Comparison of ENCODE assay signal across 25 cellular contexts in the genomic region with DNA sequence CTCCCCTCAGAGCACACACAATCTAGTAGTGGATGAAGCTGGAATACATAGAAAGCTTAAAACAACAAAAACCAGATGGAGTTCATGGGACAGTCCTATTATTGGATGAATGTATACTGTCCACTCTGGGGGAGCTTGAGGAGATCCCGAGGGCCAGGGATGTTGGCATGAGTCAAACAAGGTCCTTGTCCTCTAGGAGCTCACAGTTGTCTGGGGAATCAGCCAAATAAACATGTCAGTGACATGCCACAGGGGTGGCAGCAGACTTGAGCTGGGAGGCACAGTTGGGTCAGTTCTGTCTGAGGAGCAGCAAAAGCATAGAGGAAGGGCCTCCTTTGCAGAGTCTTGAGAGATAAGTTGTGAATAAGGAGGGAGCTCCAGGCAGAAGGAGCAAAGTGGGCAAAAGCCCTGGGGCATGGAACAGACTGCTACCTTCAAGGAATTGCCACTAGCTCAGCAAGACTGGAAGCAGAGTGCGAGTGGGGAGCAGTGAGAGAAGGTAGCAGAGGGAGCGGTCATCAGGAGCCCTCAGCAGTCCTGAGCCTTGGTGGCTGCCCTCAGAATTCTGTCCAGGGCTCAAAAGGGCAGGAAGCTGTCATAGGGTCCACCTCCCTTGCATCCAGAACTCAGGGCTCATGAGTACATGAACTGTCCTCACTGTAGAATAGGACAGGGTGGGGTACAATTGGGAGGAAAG. TPM values are rescaled to one million over a fixed set of nuclear protein-coding genes. Genes with fewer than 3 reads are reported as not detected.
A peak's percentile ranks its signal among the peaks of the same experiment; 100 is the strongest.
DNase-seq lines count a peak whose midpoint lies in the region; ATAC-seq and TF ChIP-seq lines count a peak whose summit lies in the region.
"Had no signal": no experiment of that assay in that cellular context is flagged by ENCODE, and none has a peak within 500 bp of the region (broad histone marks: within the 10 kb centered on the region; RNA-seq: fewer than 3 reads in every experiment).

No MANE protein-coding gene starts in this region.

- no peak for ATAC-seq in activated naive CD8-positive, alpha-beta T cell treated with anti-CD3 and anti-CD28 coated beads, Interleukin-2, amount 10 ng/mL, durations not matched to agents 7 days and 5 days (ENCODE audit: low read depth)
- ATAC-seq in RWPE2 (ENCODE audit: low read depth), result no peak
- no peak for ATAC-seq in HG02938 (IDR thresholded peaks at IDR 0.05; ENCODE audit: unreplicated experiment)
- ATAC-seq: GM23338 had no signal

- no peaks in the 10 kb centered on the region for H3K4me1 Mint-ChIP-seq in activated naive CD8-positive, alpha-beta T cell treated with anti-CD3 and anti-CD28 coated beads, Interleukin-2, amount 10 ng/mL, durations not matched to agents 7 days and 5 days
- no peaks in the 10 kb centered on the region for H3K4me1 Mint-ChIP-seq in activated naive CD8-positive, alpha-beta T cell treated with anti-CD3 and anti-CD28 coated beads for 36 hours
- H3K4me1 Mint-ChIP-seq in neural progenitor cell, result no peaks in the 10 kb centered on the region
- no peaks in the 10 kb centered on the region for H3K4me1 Mint-ChIP-seq in activated CD4-positive, alpha-beta memory T cell treated with anti-CD3 and anti-CD28 coated beads, Interleukin-2, amount 10 ng/mL, durations not matched to agents 7 days and 5 days
- H3K4me1 Mint-ChIP-seq: GM23338 had no signal

- no peak overlapping the region for H3K4me3 ChIP-seq in RWPE2 (ENCODE audit: severe bottlenecking)
- H3K4me3 ChIP-seq in hepatocyte, result no peak overlapping the region
- H3K4me3 ChIP-seq in neural progenitor cell, result no peak overlapping the region
- H3K4me3 ChIP-seq: GM23338, Peyer's patch had no signal

- no peak overlapping the region for H3K9ac ChIP-seq in neural progenitor cell

- H3K4me2 ChIP-seq in hepatocyte (no peak overlapping the region), neural progenitor cell (no peak overlapping the region)
- H3K4me2 ChIP-seq: GM23338 had no signal

- H3K36me3 ChIP-seq in RWPE2 (ENCODE audit: low read depth), result no peaks in the 10 kb centered on the region
- H3K36me3 ChIP-seq in hepatocyte (replicated peaks; ENCODE audit: insufficient read depth, low read depth), result no peaks in the 10 kb centered on the region
- no peaks in the 10 kb centered on the region for H3K36me3 ChIP-seq in neural progenitor cell
- H3K36me3 ChIP-seq: Peyer's patch had no signal

- H2AFZ ChIP-seq in hepatocyte (no peak overlapping the region), neural progenitor cell (replicated peaks) (no peak overlapping the region)
- H2AFZ ChIP-seq: GM23338 had no signal

- POLR2A ChIA-PET in activated naive CD8-positive, alpha-beta T cell treated with anti-CD3 and anti-CD28 coated beads, Interleukin-2, amount 10 ng/mL, durations not matched to agents 7 days and 5 days (lab: Charles Lee), result no interaction called here
- POLR2A ChIA-PET in activated CD4-positive, alpha-beta memory T cell treated with anti-CD3 and anti-CD28 coated beads, Interleukin-2, amount 10 ng/mL, durations not matched to agents 7 days and 5 days (lab: Charles Lee), result no interaction called here

- no peaks in the 10 kb centered on the region for H3K27me3 Mint-ChIP-seq in activated naive CD8-positive, alpha-beta T cell treated with anti-CD3 and anti-CD28 coated beads, Interleukin-2, amount 10 ng/mL, durations not matched to agents 7 days and 5 days
- no peaks in the 10 kb centered on the region for H3K27me3 Mint-ChIP-seq in activated naive CD8-positive, alpha-beta T cell treated with anti-CD3 and anti-CD28 coated beads for 36 hours
- peaks cover 7% of the 10 kb centered on the region for H3K27me3 Mint-ChIP-seq in neural progenitor cell (ENCODE audit: insufficient read depth, low read depth)
- H3K27me3 Mint-ChIP-seq in activated CD4-positive, alpha-beta memory T cell treated with anti-CD3 and anti-CD28 coated beads, Interleukin-2, amount 10 ng/mL, durations not matched to agents 7 days and 5 days, result peaks cover 1% of the 10 kb centered on the region
- H3K27me3 Mint-ChIP-seq: IgD-negative memory B cell had no signal

- CTCF ChIA-PET in activated CD4-positive, alpha-beta memory T cell treated with anti-CD3 and anti-CD28 coated beads, Interleukin-2, amount 10 ng/mL, durations not matched to agents 7 days and 5 days (lab: Charles Lee), result interaction anchor here (0.9 to 1.3 kb wide), 2 partner anchors 9 to 11 kb away, joined by 3 read pairs; no protein-coding TSS in a partner anchor

- H3K27me3 ChIP-seq in RWPE2 (ENCODE audit: insufficient read depth, poor library complexity, severe bottlenecking) (no peaks in the 10 kb centered on the region), hepatocyte (no peaks in the 10 kb centered on the region), neural progenitor cell (no peaks in the 10 kb centered on the region)
- H3K27me3 ChIP-seq: Peyer's patch had no signal

- peaks cover 1% of the 10 kb centered on the region for H3K36me3 Mint-ChIP-seq in activated naive CD8-positive, alpha-beta T cell treated with anti-CD3 and anti-CD28 coated beads, Interleukin-2, amount 10 ng/mL, durations not matched to agents 7 days and 5 days
- peaks cover 4% of the 10 kb centered on the region for H3K36me3 Mint-ChIP-seq in activated naive CD8-positive, alpha-beta T cell treated with anti-CD3 and anti-CD28 coated beads for 36 hours
- no peaks in the 10 kb centered on the region for H3K36me3 Mint-ChIP-seq in neural progenitor cell
- H3K36me3 Mint-ChIP-seq in activated CD4-positive, alpha-beta memory T cell treated with anti-CD3 and anti-CD28 coated beads, Interleukin-2, amount 10 ng/mL, durations not matched to agents 7 days and 5 days (ENCODE audit: low read depth), result no peaks in the 10 kb centered on the region

- H3K27ac ChIP-seq in RWPE2 (ENCODE audit: poor library complexity, severe bottlenecking) (no peak overlapping the region), hepatocyte (peak overlapping the region; percentile 86), neural progenitor cell (no peak overlapping the region)
- H3K27ac ChIP-seq: C4-2B had no signal

- no peak for TF ChIP-seq CTCF in RWPE2 (IDR thresholded peaks at IDR 0.05; ENCODE audit: poor library complexity, severe bottlenecking)
- no peak for TF ChIP-seq CTCF in hepatocyte (IDR thresholded peaks at IDR 0.05; ENCODE audit: poor library complexity)
- TF ChIP-seq CTCF in neural progenitor cell (IDR thresholded peaks at IDR 0.05), result no peak

- no peaks in the 10 kb centered on the region for H3K79me2 ChIP-seq in hepatocyte
- H3K79me2 ChIP-seq in neural progenitor cell (ENCODE audit: low read depth), result no peaks in the 10 kb centered on the region

- no peak overlapping the region for H3K4me3 Mint-ChIP-seq in activated naive CD8-positive, alpha-beta T cell treated with anti-CD3 and anti-CD28 coated beads, Interleukin-2, amount 10 ng/mL, durations not matched to agents 7 days and 5 days
- no peak overlapping the region for H3K4me3 Mint-ChIP-seq in activated naive CD8-positive, alpha-beta T cell treated with anti-CD3 and anti-CD28 coated beads for 36 hours
- peak overlapping the region; percentile 24 for H3K4me3 Mint-ChIP-seq in neural progenitor cell
- H3K4me3 Mint-ChIP-seq in activated CD4-positive, alpha-beta memory T cell treated with anti-CD3 and anti-CD28 coated beads, Interleukin-2, amount 10 ng/mL, durations not matched to agents 7 days and 5 days, result no peak overlapping the region
- H3K4me3 Mint-ChIP-seq: CD8-positive, alpha-beta memory T cell; GM23338; IgD-negative memory B cell had no signal

- peak overlapping the region; percentile 13 for H3K27ac Mint-ChIP-seq in activated naive CD8-positive, alpha-beta T cell treated with anti-CD3 and anti-CD28 coated beads, Interleukin-2, amount 10 ng/mL, durations not matched to agents 7 days and 5 days
- H3K27ac Mint-ChIP-seq in activated naive CD8-positive, alpha-beta T cell treated with anti-CD3 and anti-CD28 coated beads for 36 hours, result no peak overlapping the region
- peak overlapping the region; percentile 65 for H3K27ac Mint-ChIP-seq in neural progenitor cell
- no peak overlapping the region for H3K27ac Mint-ChIP-seq in activated CD4-positive, alpha-beta memory T cell treated with anti-CD3 and anti-CD28 coated beads, Interleukin-2, amount 10 ng/mL, durations not matched to agents 7 days and 5 days
- H3K27ac Mint-ChIP-seq: CD8-positive, alpha-beta memory T cell; GM23338; IgD-negative memory B cell had no signal

- H3K9me2 ChIP-seq in hepatocyte (replicated peaks; ENCODE audit: insufficient read depth), result no peaks in the 10 kb centered on the region

- peaks cover under 1% of the 10 kb centered on the region for H3K9me3 Mint-ChIP-seq in activated naive CD8-positive, alpha-beta T cell treated with anti-CD3 and anti-CD28 coated beads, Interleukin-2, amount 10 ng/mL, durations not matched to agents 7 days and 5 days
- H3K9me3 Mint-ChIP-seq in activated naive CD8-positive, alpha-beta T cell treated with anti-CD3 and anti-CD28 coated beads for 36 hours, result no peaks in the 10 kb centered on the region
- H3K9me3 Mint-ChIP-seq in neural progenitor cell, result no peaks in the 10 kb centered on the region
- no peaks in the 10 kb centered on the region for H3K9me3 Mint-ChIP-seq in activated CD4-positive, alpha-beta memory T cell treated with anti-CD3 and anti-CD28 coated beads, Interleukin-2, amount 10 ng/mL, durations not matched to agents 7 days and 5 days
- H3K9me3 Mint-ChIP-seq: GM23338 had no signal

- no peaks in the 10 kb centered on the region for H3F3A ChIP-seq in neural progenitor cell (ENCODE audit: low read depth)

- no peak for DNase-seq in activated naive CD8-positive, alpha-beta T cell treated with anti-CD3 and anti-CD28 coated beads, Interleukin-2, amount 10 ng/mL, durations not matched to agents 7 days and 5 days
- DNase-seq in activated naive CD8-positive, alpha-beta T cell treated with anti-CD3 and anti-CD28 coated beads for 36 hours, result no peak
- peak; percentile 49 for DNase-seq in RWPE2 (ENCODE audit: low spot score)
- no peak for DNase-seq in hepatocyte (ENCODE audit: low spot score)
- no peak for DNase-seq in neural progenitor cell (ENCODE audit: low spot score)
- DNase-seq in activated CD4-positive, alpha-beta memory T cell treated with anti-CD3 and anti-CD28 coated beads, Interleukin-2, amount 10 ng/mL, durations not matched to agents 7 days and 5 days, result no peak
- no peak for DNase-seq in T-helper 1 cell
- DNase-seq: AML-193; Calu3; CD8-positive, alpha-beta memory T cell; DMS153; HCEC 1CT; NCI-H1417; NCI-H1694 treated with DMSO at 0.1 percent for 48 hours; NCI-H2081 treated with DMSO at 0.1 percent for 48 hours; NCI-H2171 treated with DMSO at 0.1 percent for 48 hours; NCI-H524 treated with DMSO at 0.1 percent for 48 hours; Peyer's patch had no signal

- H4K20me1 ChIP-seq in hepatocyte (ENCODE audit: insufficient read depth, poor library complexity, severe bottlenecking), result no peaks in the 10 kb centered on the region
- H4K20me1 ChIP-seq in neural progenitor cell (ENCODE audit: low read depth), result no peaks in the 10 kb centered on the region

- H3K4me1 ChIP-seq in RWPE2 (ENCODE audit: insufficient read depth, poor library complexity, severe bottlenecking), result no peaks in the 10 kb centered on the region
- no peaks in the 10 kb centered on the region for H3K4me1 ChIP-seq in hepatocyte (ENCODE audit: insufficient read depth)
- H3K4me1 ChIP-seq in neural progenitor cell, result no peaks in the 10 kb centered on the region
- H3K4me1 ChIP-seq: Peyer's patch had no signal

- 92% methylated on average over 3 of the region's 3 CpGs for WGBS in hepatocyte (ENCODE audit: low lambda C conversion rate, missing lambda C conversion rate)

- H3K9me3 ChIP-seq in RWPE2 (ENCODE audit: severe bottlenecking), result no peaks in the 10 kb centered on the region
- H3K9me3 ChIP-seq in hepatocyte (ENCODE audit: low read depth), result no peaks in the 10 kb centered on the region
- H3K9me3 ChIP-seq in neural progenitor cell (ENCODE audit: low read depth), result no peaks in the 10 kb centered on the region
- H3K9me3 ChIP-seq: Peyer's patch had no signal

RNA-seq across cellular contexts. Expression of gene L3MBTL1, which starts 22.1 kb away (rescaled TPM):
- total RNA-seq in activated naive CD8-positive, alpha-beta T cell treated with anti-CD3 and anti-CD28 coated beads, Interleukin-2, amount 10 ng/mL, durations not matched to agents 7 days and 5 days, result 10 to 100 TPM; 10.6 to 13.7 TPM
- total RNA-seq in activated naive CD8-positive, alpha-beta T cell treated with anti-CD3 and anti-CD28 coated beads for 36 hours, result 1 to 10 TPM; 4.3 to 4.8 TPM
- total RNA-seq in hepatocyte, result 6.2 and 7.9 TPM in 2 replicates
- 7.5 and 14.6 TPM in 2 replicates for polyA plus RNA-seq in hepatocyte
- total RNA-seq in neural progenitor cell (ENCODE audit: low replicate concordance), result 27.6 and 51.4 TPM in 2 replicates
- 1 to 10 TPM; 7.3 to 7.4 TPM for total RNA-seq in activated CD4-positive, alpha-beta memory T cell treated with anti-CD3 and anti-CD28 coated beads, Interleukin-2, amount 10 ng/mL, durations not matched to agents 7 days and 5 days
- total RNA-seq: HT1080 had no signal

RNA-seq across cellular contexts. Expression of gene SGK2, which starts 29.2 kb away (rescaled TPM):
- total RNA-seq in activated naive CD8-positive, alpha-beta T cell treated with anti-CD3 and anti-CD28 coated beads, Interleukin-2, amount 10 ng/mL, durations not matched to agents 7 days and 5 days, result under 1 TPM; 0.48 to 0.53 TPM
- under 1 TPM in 1 of 2 experiments, not detected in 1; 0.18 TPM for total RNA-seq in activated naive CD8-positive, alpha-beta T cell treated with anti-CD3 and anti-CD28 coated beads for 36 hours
- total RNA-seq in hepatocyte (20.6 and 21.2 TPM in 2 replicates), neural progenitor cell (ENCODE audit: low replicate concordance) (2.8 and 4.2 TPM in 2 replicates)
- 8.8 and 12.5 TPM in 2 replicates for polyA plus RNA-seq in hepatocyte
- under 1 TPM in 1 of 2 experiments, not detected in 1; 0.53 TPM for total RNA-seq in activated CD4-positive, alpha-beta memory T cell treated with anti-CD3 and anti-CD28 coated beads, Interleukin-2, amount 10 ng/mL, durations not matched to agents 7 days and 5 days
- total RNA-seq: A172, HT1080, M059J had no signal
- polyA plus RNA-seq: CD8-positive, alpha-beta memory T cell; GM23338; IgD-negative memory B cell had no signal

Comparison
In these comparisons a context has a peak if more than half of its experiments do, and no peak if none do; other contexts are left out.
1. H3K27ac Mint-ChIP-seq: peak in activated naive CD8-positive, alpha-beta T cell treated with anti-CD3 and anti-CD28 coated beads, Interleukin-2, amount 10 ng/mL, durations not matched to agents 7 days and 5 days (single experiment) and neural progenitor cell (single experiment); none in activated naive CD8-positive, alpha-beta T cell treated with anti-CD3 and anti-CD28 coated beads for 36 hours (single experiment) and activated CD4-positive, alpha-beta memory T cell treated with anti-CD3 and anti-CD28 coated beads, Interleukin-2, amount 10 ng/mL, durations not matched to agents 7 days and 5 days (single experiment).